ENCODE assay signal across 1 cellular context in genomic region chr4:163494360-163495241, GRCh38.
TF ChIP-seq lines count a peak whose summit lies in the region.

TMA16 (plus strand) TSS chr4:163494690; CDS start chr4:163494802, 112 bp downstream.

TF ChIP-seq in HCT116, 20 proteins besides CTCF, POLR2A, EP300 and RAD21 (continued from another document):
- TF ChIP-seq ZBTB33 (IDR thresholded peaks at IDR 0.05; ENCODE audit: extremely low read depth, insufficient replicate concordance, low read length) (peak; percentile 34), POLR2AphosphoS5 (IDR thresholded peaks at IDR 0.05; ENCODE audit: low read depth, low read length) (peak; percentile 97), SP1 (IDR thresholded peaks at IDR 0.05; ENCODE audit: low read depth) (peak; percentile 66), YY1 (IDR thresholded peaks at IDR 0.05; ENCODE audit: extremely low read depth, insufficient replicate concordance, low read depth, low read length) (peak; percentile 84), TCF7L2 (IDR thresholded peaks at IDR 0.05; ENCODE audit: borderline replicate concordance, extremely low read depth, insufficient read depth, insufficient read length) (peak; percentile 11), JUND (IDR thresholded peaks at IDR 0.05) (no peak), CEBPB (IDR thresholded peaks at IDR 0.05; ENCODE audit: low read depth) (no peak)
TF ChIP-seq in HCT116: peak in this region for 10.
